In genomic region chr13:111126509-111126908, GRCh38 we compare ENCODE assay signal across 9 cellular contexts.
"Had no signal": no experiment of that assay in that cellular context is flagged by ENCODE, and none has a peak within 500 bp of the region (broad histone marks: within the 10 kb centered on the region; RNA-seq: fewer than 3 reads in every experiment).

No MANE protein-coding gene starts in this region.

- DNase-seq: HFFc6, Karpas-422, KBM-7 had no signal

- H3K4me1 ChIP-seq: HAP-1 had no signal

- H3K36me3 ChIP-seq: HAP-1 had no signal

- ATAC-seq: GM23338, HCT116 had no signal

- H3K9me3 ChIP-seq: HAP-1 had no signal

- H2AFZ ChIP-seq: GM23338 had no signal

- H3K4me2 ChIP-seq: GM23338, KMS-11 had no signal

- H3K9ac ChIP-seq: KMS-11 had no signal

- H3K27ac ChIP-seq: KMS-11 had no signal

- FAIRE-seq: H1, HTR-8/SVneo had no signal

- H3K4me3 ChIP-seq: GM23338, HAP-1 had no signal
